20 cellular contexts compared by ENCODE assay signal in genomic region chr16:81661082-81661481, GRCh38.
DNase-seq lines count a peak whose midpoint lies in the region; ATAC-seq, FAIRE-seq and TF ChIP-seq lines count a peak whose summit lies in the region.
"Had no signal": no experiment of that assay in that cellular context is flagged by ENCODE, and none has a peak within 500 bp of the region (broad histone marks: within the 10 kb centered on the region; RNA-seq: fewer than 3 reads in every experiment).

No MANE protein-coding gene starts in this region.

- H3K4me1 Mint-ChIP-seq in glutamatergic neuron (ENCODE audit: low read depth, unreplicated experiment) (peaks cover 10% of the 10 kb centered on the region), Calu3 (ENCODE audit: low read depth, unreplicated experiment) (no peaks in the 10 kb centered on the region)
- H3K4me1 Mint-ChIP-seq in stimulated activated naive B cell treated with anti-CD40 and anti-IgM and Interleukin-4, amounts not matched to agents 10 μg/mL and 1 μg/mL and 100 μg/mL, for 72 hours, result no peaks in the 10 kb centered on the region

- no peak overlapping the region for H3K27ac ChIP-seq in HepG2 (ENCODE audit: extremely low read length, insufficient read depth, low read length)
- H3K27ac ChIP-seq in right lobe of liver, result no peak overlapping the region
- no peak overlapping the region for H3K27ac ChIP-seq in neuronal stem cell (replicated peaks; ENCODE audit: low read length)

- ATAC-seq in HepG2 (no peak), right lobe of liver (no peak), esophagus mucosa (peak; percentile 88), HG03139 (IDR thresholded peaks at IDR 0.05; ENCODE audit: unreplicated experiment) (no peak)
- no peak for ATAC-seq in stimulated activated naive B cell treated with anti-CD40 and anti-IgM and Interleukin-4, amounts not matched to agents 10 μg/mL and 1 μg/mL and 100 μg/mL, for 72 hours (replicated peaks)
- ATAC-seq: CD8-positive, alpha-beta T cell; HCT116 had no signal

- H4K8ac ChIP-seq in neuronal stem cell (ENCODE audit: low read depth, low read length), result no peak overlapping the region

- TF ChIP-seq POLR2A in HepG2 (IDR thresholded peaks at IDR 0.05; ENCODE audit: insufficient read depth in 1 of 2, low read depth in 2 of 2, low read length in 2 of 2) (no peak), right lobe of liver (IDR thresholded peaks at IDR 0.05) (no peak)

- H3K9me3 ChIP-seq in HepG2 (ENCODE audit: low read length) (no peaks in the 10 kb centered on the region), right lobe of liver (no peaks in the 10 kb centered on the region), neuronal stem cell (replicated peaks in 1 of 2; ENCODE audit: control insufficient read depth in 2 of 2, insufficient read depth in 1 of 2, low read depth in 1 of 2, low read length in 2 of 2) (peaks cover 0 to 1% of the 10 kb centered on the region in 2 donors)

- TF ChIP-seq CTCF in HepG2 (CRISPR knock-in tag; IDR thresholded peaks at IDR 0.05) (no peak), right lobe of liver (IDR thresholded peaks at IDR 0.05) (no peak), glutamatergic neuron (IDR thresholded peaks at IDR 0.05; ENCODE audit: partially characterized antibody, unreplicated experiment) (no peak), Calu3 (IDR thresholded peaks at IDR 0.05; ENCODE audit: unreplicated experiment) (no peak)

- no peak overlapping the region for H2BK5ac ChIP-seq in neuronal stem cell (ENCODE audit: low read length)

- no peak overlapping the region for H3K4me2 ChIP-seq in HepG2 (ENCODE audit: low read depth, low read length)
- H3K4me2 ChIP-seq in neuronal stem cell (ENCODE audit: insufficient read depth, low read length, poor library complexity, severe bottlenecking), result no peak overlapping the region

- H3K27me3 ChIP-seq in HepG2 (ENCODE audit: control insufficient read depth in 1 of 2, insufficient read depth in 2 of 2, low read length in 2 of 2) (no peaks in the 10 kb centered on the region), right lobe of liver (no peaks in the 10 kb centered on the region), neuronal stem cell (ENCODE audit: control insufficient read depth in 3 of 3, insufficient read depth in 3 of 3, low read depth in 1 of 3, low read length in 3 of 3) (no peaks in the 10 kb centered on the region)

- no peak overlapping the region for H3K4ac ChIP-seq in neuronal stem cell (ENCODE audit: low read length)

- in situ Hi-C loops in HepG2 (cut with HindIII; ENCODE audit: extremely low pct_ligation_motif_present, low pct_unique_long_range_greater_than_20kb), result no loop called here

- intact Hi-C loops in HepG2 (cut with micrococcal nuclease; ENCODE audit: unreplicated experiment) (no loop called here), right lobe of liver (cut with DNase I) (no loop called here), Calu3 (cut with micrococcal nuclease; ENCODE audit: unreplicated experiment) (no loop called here)

- H2AFZ ChIP-seq in HepG2 (ENCODE audit: low read length) (no peak overlapping the region), neuronal stem cell (ENCODE audit: low read length) (no peak overlapping the region)

- no peak overlapping the region for H3K23ac ChIP-seq in neuronal stem cell (ENCODE audit: low read depth, low read length, poor library complexity)

- no peak overlapping the region for H3K14ac ChIP-seq in neuronal stem cell (ENCODE audit: low read length)

- no peak overlapping the region for H3K4me3 Mint-ChIP-seq in glutamatergic neuron (ENCODE audit: unreplicated experiment)
- no peak overlapping the region for H3K4me3 Mint-ChIP-seq in Calu3 (ENCODE audit: low read depth, unreplicated experiment)
- H3K4me3 Mint-ChIP-seq in stimulated activated naive B cell treated with anti-CD40 and anti-IgM and Interleukin-4, amounts not matched to agents 10 μg/mL and 1 μg/mL and 100 μg/mL, for 72 hours, result no peak overlapping the region
- H3K4me3 Mint-ChIP-seq: CD8-positive, alpha-beta T cell had no signal

- TF ChIP-seq EP300 in HepG2 (IDR thresholded peaks at IDR 0.05; ENCODE audit: low read depth in 2 of 2, low read length in 2 of 2), result no peak
- TF ChIP-seq EP300 in HepG2 (CRISPR knock-in tag; IDR thresholded peaks at IDR 0.05; ENCODE audit: borderline replicate concordance), result no peak

- BruUV-seq in HepG2 (replicated peaks; lab: Mats Ljungman, UMichigan) (no TSS peak), Calu3 (replicated peaks; lab: Mats Ljungman, UMichigan) (no TSS peak)

- peak overlapping the region; percentile 60 for H3K18ac ChIP-seq in neuronal stem cell (ENCODE audit: low read length)

- TF ChIP-seq RAD21 in HepG2 (CRISPR knock-in tag; IDR thresholded peaks at IDR 0.05), result no peak

- peaks cover 16% of the 10 kb centered on the region for H3K27me3 Mint-ChIP-seq in glutamatergic neuron (ENCODE audit: unreplicated experiment)
- H3K27me3 Mint-ChIP-seq in Calu3 (ENCODE audit: unreplicated experiment), result no peaks in the 10 kb centered on the region
- H3K27me3 Mint-ChIP-seq in stimulated activated naive B cell treated with anti-CD40 and anti-IgM and Interleukin-4, amounts not matched to agents 10 μg/mL and 1 μg/mL and 100 μg/mL, for 72 hours, result no peaks in the 10 kb centered on the region

- H3K4me3 ChIP-seq in HepG2 (replicated peaks in 1 of 3; ENCODE audit: insufficient read depth in 1 of 3, low read depth in 2 of 3, low read length in 3 of 3) (no peak overlapping the region), right lobe of liver (no peak overlapping the region), neuronal stem cell (ENCODE audit: low read length in 2 of 2) (no peak overlapping the region)

- H3K9ac ChIP-seq in HepG2 (ENCODE audit: insufficient read depth, low read depth, low read length), result no peak overlapping the region
- no peak overlapping the region for H3K9ac ChIP-seq in neuronal stem cell (ENCODE audit: low read depth, low read length, poor library complexity)

- no peak overlapping the region for H2BK15ac ChIP-seq in neuronal stem cell (ENCODE audit: low read length)

- H3K79me1 ChIP-seq in neuronal stem cell (ENCODE audit: low read depth, low read length), result no peaks in the 10 kb centered on the region

- H3K79me2 ChIP-seq in HepG2 (ENCODE audit: insufficient read depth, low read length), result no peaks in the 10 kb centered on the region

- peak overlapping the region; percentile 11 for H2AK5ac ChIP-seq in neuronal stem cell (ENCODE audit: low read depth, low read length)

- FAIRE-seq in HepG2 (lab: Jason Lieb, UNC), result no peak
- FAIRE-seq: D721Med had no signal

- H3K9me3 Mint-ChIP-seq in glutamatergic neuron (ENCODE audit: unreplicated experiment) (peaks cover 7% of the 10 kb centered on the region), Calu3 (ENCODE audit: low read depth, unreplicated experiment) (no peaks in the 10 kb centered on the region)
- no peaks in the 10 kb centered on the region for H3K9me3 Mint-ChIP-seq in stimulated activated naive B cell treated with anti-CD40 and anti-IgM and Interleukin-4, amounts not matched to agents 10 μg/mL and 1 μg/mL and 100 μg/mL, for 72 hours
- H3K9me3 Mint-ChIP-seq: CD8-positive, alpha-beta T cell had no signal

- CTCF ChIA-PET in HepG2 (lab: Yijun Ruan, JAX; ENCODE audit: low intra/inter-chr PET ratio, low total read pairs), result no interaction called here
- CTCF ChIA-PET in Calu3 (lab: Charles Lee), result no interaction called here

- peak overlapping the region; percentile 26 for H4K91ac ChIP-seq in neuronal stem cell (ENCODE audit: low read depth, low read length, poor library complexity)

- H3K36me3 Mint-ChIP-seq in glutamatergic neuron (ENCODE audit: unreplicated experiment) (peaks cover 23% of the 10 kb centered on the region), Calu3 (ENCODE audit: insufficient read depth, unreplicated experiment) (peaks cover 42% of the 10 kb centered on the region)
- H3K36me3 Mint-ChIP-seq in stimulated activated naive B cell treated with anti-CD40 and anti-IgM and Interleukin-4, amounts not matched to agents 10 μg/mL and 1 μg/mL and 100 μg/mL, for 72 hours, result peaks cover 38 to 65% of the 10 kb centered on the region in 2 donors

- H3K36me3 ChIP-seq in HepG2 (replicated peaks in 1 of 2; ENCODE audit: control insufficient read depth in 1 of 2, insufficient read depth in 2 of 2, low read length in 2 of 2), result peaks cover 48 to 96% of the 10 kb centered on the region in 2 experiments
- H3K36me3 ChIP-seq in right lobe of liver, result peaks cover 0 to 33% (median 6%) of the 10 kb centered on the region in 4 donors
- peaks cover 16 to 64% of the 10 kb centered on the region in 2 donors for H3K36me3 ChIP-seq in neuronal stem cell (replicated peaks in 1 of 2; ENCODE audit: control insufficient read depth in 2 of 2, insufficient read depth in 2 of 2, low read length in 2 of 2)

- DNase-seq in HepG2 (ENCODE audit: low spot score) (no peak), right lobe of liver (no peak), neuronal stem cell (ENCODE audit: low spot score) (no peak), glutamatergic neuron (no peak), Calu3 (no peak)
- no peak for DNase-seq in stimulated activated naive B cell treated with anti-CD40 and anti-IgM and Interleukin-4, amounts not matched to agents 10 μg/mL and 1 μg/mL and 100 μg/mL, for 72 hours
- DNase-seq: 8988T; CD8-positive, alpha-beta T cell; DMS79; KG1; NCI-H1436; NCI-H2029; NCI-H2171 treated with DMSO at 0.1 percent for 48 hours; NCI-H446 treated with DMSO at 0.1 percent for 48 hours; OCI-M1; RPMI8226 had no signal

- H2BK12ac ChIP-seq in neuronal stem cell (ENCODE audit: low read length), result no peak overlapping the region

- H4K20me1 ChIP-seq in HepG2 (ENCODE audit: insufficient read depth, low read length), result peaks cover 6% of the 10 kb centered on the region; the same call in 1 of the 2 replicates

- POLR2A ChIA-PET in HepG2 (lab: Yijun Ruan, JAX), result no interaction called here

- H3K27ac Mint-ChIP-seq in glutamatergic neuron (ENCODE audit: unreplicated experiment), result no peak overlapping the region
- no peak overlapping the region for H3K27ac Mint-ChIP-seq in Calu3 (ENCODE audit: unreplicated experiment)
- H3K27ac Mint-ChIP-seq in stimulated activated naive B cell treated with anti-CD40 and anti-IgM and Interleukin-4, amounts not matched to agents 10 μg/mL and 1 μg/mL and 100 μg/mL, for 72 hours, result no peak overlapping the region
- H3K27ac Mint-ChIP-seq: CD8-positive, alpha-beta T cell had no signal

- no peak overlapping the region for H2BK120ac ChIP-seq in neuronal stem cell (ENCODE audit: low read depth, low read length)

- H3K4me1 ChIP-seq in HepG2 (ENCODE audit: insufficient read depth, low read length), result peaks cover under 1% of the 10 kb centered on the region
- no peaks in the 10 kb centered on the region for H3K4me1 ChIP-seq in right lobe of liver
- H3K4me1 ChIP-seq in neuronal stem cell (ENCODE audit: control insufficient read depth in 2 of 2, insufficient read depth in 1 of 2, low read depth in 1 of 2, low read length in 2 of 2), result peaks cover 0 to 3% of the 10 kb centered on the region in 2 donors

- WGBS in HepG2 (ENCODE audit: low lambda C conversion rate), result 100% methylated on average over 11 of the region's 14 CpGs
- WGBS in right lobe of liver (ENCODE audit: insufficient coverage, low coverage, low lambda C conversion rate, missing lambda C conversion rate), result no CpG with 5 or more reads among the region's 14 CpGs
- WGBS in neuronal stem cell (ENCODE audit: extremely low coverage in 2 of 2, insufficient read length in 2 of 2, insufficient replicate concordance in 1 of 2), 2 donors, result no CpG with 5 or more reads among the region's 14 CpGs

TF ChIP-seq in HepG2, 621 proteins besides CTCF, POLR2A, EP300 and RAD21 (continues in another document):
- TF ChIP-seq NCOA1 (CRISPR knock-in tag; IDR thresholded peaks at IDR 0.05) (no peak), CCAR2 (optimal IDR thresholded peaks at IDR 0.05; ENCODE audit: low read depth, low read length) (no peak)
